In genomic region chr2:233519787-233520611, GRCh38 we compare ENCODE assay signal across 10 cellular contexts. TPM values are rescaled to one million over a fixed set of nuclear protein-coding genes. Genes with fewer than 3 reads are reported as not detected.
DNase-seq lines count a peak whose midpoint lies in the region; ATAC-seq and TF ChIP-seq lines count a peak whose summit lies in the region.
"Had no signal": no experiment of that assay in that cellular context is flagged by ENCODE, and none has a peak within 500 bp of the region (broad histone marks: within the 10 kb centered on the region; RNA-seq: fewer than 3 reads in every experiment).

No MANE protein-coding gene starts in this region.

- ATAC-seq in GM18520 (IDR thresholded peaks at IDR 0.05; ENCODE audit: unreplicated experiment) (peak; percentile 80), GM21737 (IDR thresholded peaks at IDR 0.05; ENCODE audit: unreplicated experiment) (peak; percentile 83), HG03432 (IDR thresholded peaks at IDR 0.05; ENCODE audit: unreplicated experiment) (peak; percentile 93)

- TF ChIP-seq CTCF in fibroblast of villous mesenchyme (IDR thresholded peaks at IDR 0.05; ENCODE audit: insufficient read depth, low read depth, low read length) = no peak

- H3K4me1 Mint-ChIP-seq in activated CD4-positive, alpha-beta T cell treated with anti-CD3 and anti-CD28 coated beads, Interleukin-2, amount 10 ng/mL, durations not matched to agents 24 days and 14 days = peaks cover 2% of the 10 kb centered on the region
- H3K4me1 Mint-ChIP-seq: activated naive CD4-positive, alpha-beta T cell treated with anti-CD3 and anti-CD28 coated beads, Interleukin-2, amount 50 U/mL, for 24 hours; immature natural killer cell had no signal

- H3K4me3 Mint-ChIP-seq in activated CD4-positive, alpha-beta T cell treated with anti-CD3 and anti-CD28 coated beads, Interleukin-2, amount 10 ng/mL, durations not matched to agents 24 days and 14 days = no peak overlapping the region
- H3K4me3 Mint-ChIP-seq: activated naive CD4-positive, alpha-beta T cell treated with anti-CD3 and anti-CD28 coated beads, Interleukin-2, amount 50 U/mL, for 24 hours; immature natural killer cell had no signal

- DNase-seq in fibroblast of villous mesenchyme (ENCODE audit: low read depth) (peak; percentile 23), GOT3 (lab: John Stamatoyannopoulos, UW) (no peak), NCI-H774 (lab: John Stamatoyannopoulos, UW) (no peak), NCI-H69 (lab: John Stamatoyannopoulos, UW) (no peak)
- DNase-seq in activated CD4-positive, alpha-beta T cell treated with anti-CD3 and anti-CD28 coated beads, Interleukin-2, amount 10 ng/mL, durations not matched to agents 24 days and 14 days = no peak
- DNase-seq: immature natural killer cell had no signal

- H3K4me3 ChIP-seq in fibroblast of villous mesenchyme (ENCODE audit: low read depth, low read length) = no peak overlapping the region

- H3K27ac Mint-ChIP-seq in activated CD4-positive, alpha-beta T cell treated with anti-CD3 and anti-CD28 coated beads, Interleukin-2, amount 10 ng/mL, durations not matched to agents 24 days and 14 days = no peak overlapping the region
- H3K27ac Mint-ChIP-seq: activated naive CD4-positive, alpha-beta T cell treated with anti-CD3 and anti-CD28 coated beads, Interleukin-2, amount 50 U/mL, for 24 hours; immature natural killer cell had no signal

- intact Hi-C loops in activated CD4-positive, alpha-beta T cell treated with anti-CD3 and anti-CD28 coated beads, Interleukin-2, amount 10 ng/mL, durations not matched to agents 24 days and 14 days (cut with micrococcal nuclease) = no loop called here

- no peaks in the 10 kb centered on the region for H3K27me3 Mint-ChIP-seq in activated CD4-positive, alpha-beta T cell treated with anti-CD3 and anti-CD28 coated beads, Interleukin-2, amount 10 ng/mL, durations not matched to agents 24 days and 14 days
- H3K27me3 Mint-ChIP-seq: activated naive CD4-positive, alpha-beta T cell treated with anti-CD3 and anti-CD28 coated beads, Interleukin-2, amount 50 U/mL, for 24 hours had no signal

- peaks cover 3% of the 10 kb centered on the region for H3K36me3 Mint-ChIP-seq in activated CD4-positive, alpha-beta T cell treated with anti-CD3 and anti-CD28 coated beads, Interleukin-2, amount 10 ng/mL, durations not matched to agents 24 days and 14 days (ENCODE audit: low read depth)

- H3K9me3 Mint-ChIP-seq in activated CD4-positive, alpha-beta T cell treated with anti-CD3 and anti-CD28 coated beads, Interleukin-2, amount 10 ng/mL, durations not matched to agents 24 days and 14 days = no peaks in the 10 kb centered on the region
- H3K9me3 Mint-ChIP-seq: activated naive CD4-positive, alpha-beta T cell treated with anti-CD3 and anti-CD28 coated beads, Interleukin-2, amount 50 U/mL, for 24 hours had no signal

RNA-seq across cellular contexts. Expression of gene USP40, which starts 46.6 kb away (rescaled TPM):
- total RNA-seq in fibroblast of villous mesenchyme = 28.3 and 48.8 TPM in 2 replicates
- total RNA-seq in activated CD4-positive, alpha-beta T cell treated with anti-CD3 and anti-CD28 coated beads, Interleukin-2, amount 10 ng/mL, durations not matched to agents 24 days and 14 days = 11.3 and 12.8 TPM in 2 replicates
